ENCODE assay signal across 8 cellular contexts in the genomic region with DNA sequence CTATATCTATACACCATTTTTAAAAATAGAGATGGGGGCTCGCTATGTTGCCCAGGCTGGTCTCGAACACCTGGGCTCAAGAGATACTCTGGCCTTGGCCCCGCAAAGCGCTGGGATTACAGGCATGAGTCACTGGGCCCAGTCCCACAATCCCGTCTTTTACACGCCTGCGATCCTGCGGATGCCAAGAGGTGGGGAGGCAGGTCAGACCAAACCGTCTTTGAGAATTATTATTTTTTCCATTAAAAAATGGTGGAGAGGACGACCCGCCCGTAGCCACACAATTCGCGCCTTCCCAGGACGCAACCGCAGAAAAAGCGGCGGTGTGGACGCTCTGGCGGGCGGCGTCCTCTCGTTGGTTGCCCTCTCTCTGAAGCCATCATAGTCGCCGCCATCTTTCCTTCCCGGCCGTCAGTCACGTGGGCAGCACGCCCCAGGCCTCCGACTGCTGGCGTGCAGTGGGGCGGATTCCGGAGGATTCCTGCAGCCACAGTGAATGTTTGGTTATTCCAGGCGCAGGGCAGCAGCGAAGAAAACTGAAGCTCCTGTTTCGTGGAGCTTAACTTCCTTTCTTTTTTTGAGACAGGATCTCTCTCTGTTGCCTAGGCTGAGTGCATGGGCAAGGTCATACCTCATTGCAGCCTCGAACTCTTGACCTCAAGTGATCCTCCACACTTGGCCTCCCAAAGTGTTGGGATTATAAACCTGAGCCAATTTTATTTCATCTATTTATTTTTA. TPM values are rescaled to one million over a fixed set of nuclear protein-coding genes. Genes with fewer than 3 reads are reported as not detected.
DNase-seq lines count a peak whose midpoint lies in the region; ATAC-seq lines count a peak whose summit lies in the region.

No MANE protein-coding gene starts in this region.

- DNase-seq in EL (peak; percentile 92), NCI-H526 (lab: John Stamatoyannopoulos, UW) (peak; percentile 58 to 90), medulla oblongata (ENCODE audit: extremely low spot score) (peak; percentile 91), SK-N-DZ (ENCODE audit: low spot score) (no peak)
- DNase-seq in activated CD8-positive, alpha-beta memory T cell treated with anti-CD3 and anti-CD28 coated beads for 4 hours (ENCODE audit: low read depth in 2 of 2), result peak; percentile 57
- peak; percentile 54 for DNase-seq in effector CD8-positive, alpha-beta T cell (lab: John Stamatoyannopoulos, UW)
- peak; percentile 38 to 67 (median 62) for DNase-seq in stimulated activated CD4-positive, alpha-beta T cell treated with anti-CD3 and anti-CD28 coated beads, TNF-alpha, amount 100 ng/mL, for 1 hour (ENCODE audit: low read depth in 3 of 3, low spot score in 1 of 3)

- ATAC-seq in HG02623 (IDR thresholded peaks at IDR 0.05; ENCODE audit: unreplicated experiment), result peak; percentile 79

RNA-seq across cellular contexts. Expression of a gene that starts 9.9 kb away (rescaled TPM):
- 1.9 and 3.4 TPM in 2 replicates for polyA plus RNA-seq in SK-N-DZ (2014; cell fraction: cytosol; rRNA removed)
- polyA plus RNA-seq in SK-N-DZ (2014; cell fraction: nucleus; rRNA removed), result 1.2 and 1.4 TPM in 2 replicates

RNA-seq across cellular contexts. Expression of a gene that starts 15.2 kb away (rescaled TPM):
- polyA plus RNA-seq in SK-N-DZ (2014; cell fraction: cytosol; rRNA removed), result 12.9 and 13.8 TPM in 2 replicates
- polyA plus RNA-seq in SK-N-DZ (2014; cell fraction: nucleus; rRNA removed), result 24.2 and 33.9 TPM in 2 replicates

RNA-seq across cellular contexts. Expression of a gene that starts 29.9 kb away (rescaled TPM):
- polyA plus RNA-seq in SK-N-DZ (2014; cell fraction: cytosol; rRNA removed), result 0.49 and 2.7 TPM in 2 replicates
- polyA plus RNA-seq in SK-N-DZ (2014; cell fraction: nucleus; rRNA removed), result 2.1 and 11.7 TPM in 2 replicates

RNA-seq across cellular contexts. Expression of a gene that starts 37.6 kb away (rescaled TPM):
- 90.7 and 111 TPM in 2 replicates for polyA plus RNA-seq in SK-N-DZ (2014; cell fraction: cytosol; rRNA removed)
- 447 and 506 TPM in 2 replicates for polyA plus RNA-seq in SK-N-DZ (2014; cell fraction: nucleus; rRNA removed)

RNA-seq across cellular contexts. Expression of a gene that starts 52.2 kb away (rescaled TPM):
- polyA plus RNA-seq in SK-N-DZ (2014; cell fraction: cytosol; rRNA removed), result 1.4 and 2.5 TPM in 2 replicates
- 1.7 and 3.6 TPM in 2 replicates for polyA plus RNA-seq in SK-N-DZ (2014; cell fraction: nucleus; rRNA removed)
